Comparison of ENCODE assay signal across 9 cellular contexts in genomic region chr19:42271045-42271419, GRCh38. TPM values are rescaled to one million over a fixed set of nuclear protein-coding genes. Genes with fewer than 3 reads are reported as not detected.
DNase-seq lines count a peak whose midpoint lies in the region; ATAC-seq and TF ChIP-seq lines count a peak whose summit lies in the region.
"Had no signal": no experiment of that assay in that cellular context is flagged by ENCODE, and none has a peak within 500 bp of the region (broad histone marks: within the 10 kb centered on the region; RNA-seq: fewer than 3 reads in every experiment).

No MANE protein-coding gene starts in this region.

- H3K4me3 Mint-ChIP-seq in naive thymus-derived CD8-positive, alpha-beta T cell: peak overlapping the region in 9 of 10 donors; percentile 54 to 96 (median 70)

- TF ChIP-seq CTCF in AG04450 (IDR thresholded peaks at IDR 0.05; ENCODE audit: low read depth, low read length): no peak

- no peak for DNase-seq in AG04450 (ENCODE audit: low read depth, low spot score)
- DNase-seq in Jurkat, Clone E6-1 (ENCODE audit: low read depth, low spot score): no peak
- no peak for DNase-seq in naive thymus-derived CD8-positive, alpha-beta T cell
- DNase-seq in GM03348 (ENCODE audit: low spot score): no peak
- DNase-seq in DMS114 treated with DMSO at 0.1 percent for 48 hours (lab: John Stamatoyannopoulos, UW; ENCODE audit: unreplicated experiment): no peak
- DNase-seq: WERI-Rb-1 had no signal

- CTCF ChIA-PET in AG04450 (lab: Charles Lee): interaction anchor here (2.0 kb wide), 1 partner anchor 9 kb away, joined by 22 read pairs; no protein-coding TSS in a partner anchor

- H3K27me3 Mint-ChIP-seq in naive thymus-derived CD8-positive, alpha-beta T cell: no peaks in the 10 kb centered on the region

- no peak for ATAC-seq in naive thymus-derived CD8-positive, alpha-beta T cell
- ATAC-seq in GM21447 (IDR thresholded peaks at IDR 0.05; ENCODE audit: unreplicated experiment) (no peak), HG03097 (IDR thresholded peaks at IDR 0.05; ENCODE audit: low FRiP score, unreplicated experiment) (no peak)

- POLR2A ChIA-PET in AG04450 (lab: Yijun Ruan, JAX): no interaction called here
- POLR2A ChIA-PET in naive thymus-derived CD8-positive, alpha-beta T cell (lab: Charles Lee): interaction anchor here (1.1 to 4.9 kb wide), 8 partner anchors 10 to 139 kb away, joined by 3 to 59 read pairs (median 10); partner anchors contain the start of genes ERF, GSK3A and POU2F2

- H3K9me3 ChIP-seq in AG04450 (ENCODE audit: control insufficient read depth, insufficient read depth, low read length): no peaks in the 10 kb centered on the region; the same call in 1 of the 2 replicates

- H3K27ac ChIP-seq in AG04450 (ENCODE audit: low read depth, low read length) (peak overlapping the region; percentile 88), cingulate gyrus (ENCODE audit: low read depth, low read length) (peak overlapping the region; percentile 82)

- peaks cover 0 to 26% (median 0%) of the 10 kb centered on the region in 3 donors for H3K36me3 Mint-ChIP-seq in naive thymus-derived CD8-positive, alpha-beta T cell

- H3K9me3 Mint-ChIP-seq in naive thymus-derived CD8-positive, alpha-beta T cell: no peaks in the 10 kb centered on the region

- H3K27ac Mint-ChIP-seq in naive thymus-derived CD8-positive, alpha-beta T cell: peak overlapping the region in 6 of 10 donors; percentile 77 to 99 (median 89)

- H3K4me3 ChIP-seq in AG04450 (ENCODE audit: low read depth, low read length): peak overlapping the region; percentile 89
- H3K4me3 ChIP-seq in Jurkat, Clone E6-1 (ENCODE audit: low read length): peak overlapping the region; percentile 53

- peaks cover 15 to 51% (median 34%) of the 10 kb centered on the region in 4 donors for H3K4me1 Mint-ChIP-seq in naive thymus-derived CD8-positive, alpha-beta T cell

- H3K27me3 ChIP-seq in AG04450 (ENCODE audit: control insufficient read depth, insufficient read depth, low read length): no peaks in the 10 kb centered on the region

RNA-seq across cellular contexts. Expression of gene CIC, which starts 2.0 kb away (rescaled TPM):
- 2.9 and 4.2 TPM in 2 replicates for polyA plus RNA-seq in AG04450 (2011; rRNA removed)
- 5.1 and 6.2 TPM in 2 replicates for polyA minus RNA-seq in AG04450 (2011; rRNA and poly(A)+ RNA removed)
- 33.3 TPM for polyA plus RNA-seq in Jurkat, Clone E6-1 (2012; ENCODE audit: insufficient read depth, insufficient read length)
- total RNA-seq in naive thymus-derived CD8-positive, alpha-beta T cell: 10 to 100 TPM; 84.7 to 87.4 TPM
- 1 to 10 TPM in 2 of 3 donors, under 1 TPM in 1; 0.43 to 1.8 (median 1.3) TPM for polyA plus RNA-seq in naive thymus-derived CD8-positive, alpha-beta T cell

RNA-seq across cellular contexts. Expression of gene ERF, which starts 16.1 kb away (rescaled TPM):
- polyA plus RNA-seq in AG04450 (2011; rRNA removed): 29.4 and 31.1 TPM in 2 replicates
- 45.7 and 49.3 TPM in 2 replicates for polyA minus RNA-seq in AG04450 (2011; rRNA and poly(A)+ RNA removed)
- polyA plus RNA-seq in Jurkat, Clone E6-1 (2012; ENCODE audit: insufficient read depth, insufficient read length): 28.7 TPM
- 10 to 100 TPM; 41.0 to 47.3 TPM for total RNA-seq in naive thymus-derived CD8-positive, alpha-beta T cell
- polyA plus RNA-seq in naive thymus-derived CD8-positive, alpha-beta T cell: 1 to 10 TPM; 2.8 to 6.2 (median 4.6) TPM

RNA-seq across cellular contexts. Expression of gene GSK3A, which starts 28.6 kb away (rescaled TPM):
- 20.1 and 27.3 TPM in 2 replicates for polyA plus RNA-seq in AG04450 (2011; rRNA removed)
- polyA minus RNA-seq in AG04450 (2011; rRNA and poly(A)+ RNA removed): 20.9 and 28.6 TPM in 2 replicates
- 64.2 TPM for polyA plus RNA-seq in Jurkat, Clone E6-1 (2012; ENCODE audit: insufficient read depth, insufficient read length)
- 10 to 100 TPM; 27.1 to 28.1 TPM for total RNA-seq in naive thymus-derived CD8-positive, alpha-beta T cell
- polyA plus RNA-seq in naive thymus-derived CD8-positive, alpha-beta T cell: 10 to 100 TPM in 2 of 3 donors, 1 to 10 TPM in 1; 9.9 to 19.3 (median 12.8) TPM

RNA-seq across cellular contexts. Expression of gene PRR19, which starts 30.9 kb away (rescaled TPM):
- 0.40 and 0.92 TPM in 2 replicates for polyA plus RNA-seq in AG04450 (2011; rRNA removed)
- polyA minus RNA-seq in AG04450 (2011; rRNA and poly(A)+ RNA removed): 0.43 and 0.74 TPM in 2 replicates
- 0.87 TPM for polyA plus RNA-seq in Jurkat, Clone E6-1 (2012; ENCODE audit: insufficient read depth, insufficient read length)
- total RNA-seq in naive thymus-derived CD8-positive, alpha-beta T cell: under 1 TPM in 1 of 2 experiments, not detected in 1; 0.25 TPM
- polyA plus RNA-seq in naive thymus-derived CD8-positive, alpha-beta T cell: under 1 TPM in 2 of 3 donors, not detected in 1; 0.32 to 0.49 TPM

RNA-seq across cellular contexts. Expression of gene PAFAH1B3, which starts 31.4 kb away (rescaled TPM):
- polyA plus RNA-seq in AG04450 (2011; rRNA removed): 34.7 and 38.0 TPM in 2 replicates
- polyA minus RNA-seq in AG04450 (2011; rRNA and poly(A)+ RNA removed): 67.8 and 83.0 TPM in 2 replicates
- 247 TPM for polyA plus RNA-seq in Jurkat, Clone E6-1 (2012; ENCODE audit: insufficient read depth, insufficient read length)
- total RNA-seq in naive thymus-derived CD8-positive, alpha-beta T cell: 10 to 100 TPM; 15.4 to 17.7 TPM
- polyA plus RNA-seq in naive thymus-derived CD8-positive, alpha-beta T cell: 10 to 100 TPM; 38.4 to 48.1 (median 43.6) TPM
